In the genomic region with DNA sequence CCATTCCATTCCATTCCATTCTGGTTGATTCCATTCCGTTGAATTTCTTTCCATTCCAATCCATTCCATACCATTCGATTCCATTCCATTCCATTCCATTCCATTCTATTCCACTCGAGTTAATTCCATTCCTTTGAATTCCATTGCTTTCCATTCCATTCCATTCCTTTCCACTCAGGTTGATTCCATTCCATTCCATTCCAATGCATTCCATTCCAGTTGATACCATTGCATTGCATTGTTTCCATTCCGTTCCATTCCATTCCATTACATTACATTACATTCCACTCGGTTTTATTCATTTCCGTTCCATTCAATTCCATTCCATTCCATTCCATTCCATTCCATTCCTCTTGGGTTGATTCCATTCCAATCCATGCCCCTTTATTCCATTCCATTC, we compare ENCODE assay signal across 6 cellular contexts.
DNase-seq lines count a peak whose midpoint lies in the region; ATAC-seq and TF ChIP-seq lines count a peak whose summit lies in the region.
"Not testable (repeated sequence)": the region's sequence is repeated elsewhere in the genome, so short reads cannot be mapped to it uniquely, and the experiment has no call there.

No MANE protein-coding gene starts in this region.

- not testable (repeated sequence) for H2BK120ac ChIP-seq in IMR-90 (ENCODE audit: low read depth, low read length)

- H3K27me3 Mint-ChIP-seq in endodermal cell (ENCODE audit: insufficient read depth) = not testable (repeated sequence)

- not testable (repeated sequence) for H2AK9ac ChIP-seq in IMR-90 (replicated peaks; ENCODE audit: low read depth, low read length, poor library complexity)

- peak; percentile 59 for DNase-seq in IMR-90
- peak; percentile 23 for DNase-seq in SW480 (ENCODE audit: low spot score)
- not testable (repeated sequence) for DNase-seq in endodermal cell
- DNase-seq in fibroblast of the aortic adventitia (ENCODE audit: low read depth) = peak; percentile 36

- not testable (repeated sequence) for H3K9ac ChIP-seq in IMR-90 (ENCODE audit: low read depth, low read length); endodermal cell (ENCODE audit: extremely low read depth, low read length, poor library complexity, severe bottlenecking); liver (ENCODE audit: low read depth in 1 of 2, low read length in 2 of 2)

- intact Hi-C loops in IMR-90 (cut with micrococcal nuclease) = not testable (repeated sequence)

- in situ Hi-C loops in IMR-90 (cut with MboI; ENCODE audit: low sequenced_read_pairs) = not testable (repeated sequence)

- not testable (repeated sequence) for H3K4ac ChIP-seq in IMR-90 (ENCODE audit: low read depth, low read length)

- not testable (repeated sequence) for H3K79me1 ChIP-seq in IMR-90 (ENCODE audit: low read depth in 1 of 2, low read length in 2 of 2)

- not testable (repeated sequence) for H3K4me3 ChIP-seq in IMR-90 (ENCODE audit: insufficient read depth, low read depth, low read length); fibroblast of the aortic adventitia (ENCODE audit: low read depth, low read length)
- H3K4me3 ChIP-seq in endodermal cell (ENCODE audit: low read length) = peak overlapping the region; percentile 28
- H3K4me3 ChIP-seq in iPS-18c (ENCODE audit: insufficient read depth, low read depth, low read length) = 0 out of 2 replicates have a peak overlapping the region, but pooled peaks have one; percentile 1
- peak overlapping the region in 2 of 3 donors; percentile 10 to 16 for H3K4me3 ChIP-seq in liver (ENCODE audit: low read depth in 1 of 3, low read length in 3 of 3)

- H2AK5ac ChIP-seq in IMR-90 (ENCODE audit: low read depth, low read length) = not testable (repeated sequence)

- not testable (repeated sequence) for TF ChIP-seq RAD21 in IMR-90 (IDR thresholded peaks at IDR 0.05; ENCODE audit: low read length); liver (IDR thresholded peaks at IDR 0.05)

- not testable (repeated sequence) for H3K4me1 ChIP-seq in IMR-90 (ENCODE audit: control insufficient read depth, insufficient read depth, low read length); endodermal cell (ENCODE audit: control insufficient read depth, insufficient read depth, low read length); liver (ENCODE audit: control insufficient read depth in 4 of 4, insufficient read depth in 4 of 4, low read length in 3 of 4)

- H3K27ac Mint-ChIP-seq in endodermal cell = not testable (repeated sequence)

- BruUV-seq in IMR-90 (replicated peaks; lab: Mats Ljungman, UMichigan) = not testable (repeated sequence)

- not testable (repeated sequence) for H4K91ac ChIP-seq in IMR-90 (ENCODE audit: insufficient read depth, low read depth, low read length)

- H3K23ac ChIP-seq in IMR-90 (ENCODE audit: low read depth, low read length) = not testable (repeated sequence)

- H2AFZ ChIP-seq in IMR-90 (replicated peaks; ENCODE audit: low read length, poor library complexity) = not testable (repeated sequence)

- not testable (repeated sequence) for H3K9me1 ChIP-seq in IMR-90 (ENCODE audit: insufficient read depth, low read length)

- not testable (repeated sequence) for TF ChIP-seq CTCF in IMR-90 (conservative IDR thresholded peaks at IDR 0.05; ENCODE audit: low read depth, low read length); endodermal cell (conservative IDR thresholded peaks at IDR 0.05); fibroblast of the aortic adventitia (IDR thresholded peaks at IDR 0.05; ENCODE audit: insufficient read depth, low read length); liver (IDR thresholded peaks at IDR 0.05; ENCODE audit: low read depth, low read length, missing input control)

- 58 to 100% methylated on average over 4 to 6 of the region's 6 CpGs for WGBS in IMR-90 (ENCODE audit: extremely low coverage in 2 of 2, insufficient read length in 1 of 2), 2 experiments
- WGBS in endodermal cell (ENCODE audit: insufficient coverage in 1 of 2, insufficient read length in 1 of 2), 2 experiments = 58 to 69% methylated on average over 6 of the region's 6 CpGs
- 46% methylated on average over 6 of the region's 6 CpGs for WGBS in liver

- not testable (repeated sequence) for ATAC-seq in IMR-90 (ENCODE audit: low read depth)

- POLR2A ChIA-PET in IMR-90 (lab: Charles Lee; ENCODE audit: unreplicated experiment) = not testable (repeated sequence)

- peaks cover 41% of the 10 kb centered on the region for H3K36me3 Mint-ChIP-seq in endodermal cell (ENCODE audit: low read depth)

- H3K18ac ChIP-seq in IMR-90 (ENCODE audit: low read depth, low read length) = not testable (repeated sequence)

- not testable (repeated sequence) for H3K27ac ChIP-seq in IMR-90 (ENCODE audit: insufficient read depth, low read length); endodermal cell (ENCODE audit: low read depth, low read length); liver (ENCODE audit: low read depth in 1 of 2, low read length in 2 of 2)

- dilution Hi-C loops in IMR-90 (cut with HindIII; ENCODE audit: low sequenced_read_pairs, unreplicated experiment) = not testable (repeated sequence)

- H2BK20ac ChIP-seq in IMR-90 (ENCODE audit: low read depth, low read length) = not testable (repeated sequence)

- CTCF ChIA-PET in IMR-90 (lab: Yijun Ruan, JAX) = not testable (repeated sequence)

- not testable (repeated sequence) for H3K4me3 Mint-ChIP-seq in endodermal cell

- H2BK5ac ChIP-seq in IMR-90 (ENCODE audit: low read depth, low read length, poor library complexity, severe bottlenecking) = peak overlapping the region; percentile 1

- H2BK15ac ChIP-seq in IMR-90 (ENCODE audit: low read depth, low read length) = not testable (repeated sequence)

- TF ChIP-seq POLR2A in IMR-90 (IDR thresholded peaks at IDR 0.05; ENCODE audit: low read depth, low read length) = not testable (repeated sequence)

- H3K14ac ChIP-seq in IMR-90 (replicated peaks; ENCODE audit: low read depth, low read length) = not testable (repeated sequence)

- H3K36me3 ChIP-seq in IMR-90 (ENCODE audit: control insufficient read depth, insufficient read depth, low read length); endodermal cell (ENCODE audit: control insufficient read depth, insufficient read depth, low read length); liver (ENCODE audit: control insufficient read depth in 4 of 4, insufficient read depth in 3 of 4, low read depth in 1 of 4, low read length in 3 of 4): not testable (repeated sequence)

- not testable (repeated sequence) for H4K5ac ChIP-seq in IMR-90 (ENCODE audit: low read depth, low read length)

- H3K27me3 ChIP-seq in IMR-90 (ENCODE audit: control insufficient read depth, insufficient read depth, low read length); endodermal cell (ENCODE audit: control insufficient read depth, insufficient read depth, low read length, poor library complexity, severe bottlenecking); liver (ENCODE audit: control insufficient read depth in 4 of 4, insufficient read depth in 4 of 4, low read length in 3 of 4): not testable (repeated sequence)

- not testable (repeated sequence) for H4K8ac ChIP-seq in IMR-90 (ENCODE audit: low read depth in 2 of 2, low read length in 2 of 2)

- not testable (repeated sequence) for H3K4me2 ChIP-seq in IMR-90 (ENCODE audit: low read depth, low read length)

- H4K20me1 ChIP-seq in IMR-90 (ENCODE audit: insufficient read depth, low read length) = not testable (repeated sequence)

- peaks cover 100% of the 10 kb centered on the region for H3K9me3 Mint-ChIP-seq in endodermal cell

- peaks cover 53% of the 10 kb centered on the region for H3K9me3 ChIP-seq in IMR-90 (ENCODE audit: control insufficient read depth, insufficient read depth, low read length)
- H3K9me3 ChIP-seq in endodermal cell (ENCODE audit: control insufficient read depth, low read length) = peaks cover 93% of the 10 kb centered on the region
- peaks cover 73% of the 10 kb centered on the region for H3K9me3 ChIP-seq in iPS-18c (ENCODE audit: control insufficient read depth, insufficient read depth, low read length)
- peaks cover 24 to 83% (median 61%) of the 10 kb centered on the region in 4 donors for H3K9me3 ChIP-seq in liver (ENCODE audit: control insufficient read depth in 4 of 4, low read length in 3 of 4)

- not testable (repeated sequence) for H3K4me1 Mint-ChIP-seq in endodermal cell

- H3K56ac ChIP-seq in IMR-90 (ENCODE audit: extremely low read depth, insufficient read depth, low read length) = not testable (repeated sequence)
